ENCODE assay signal across 18 cellular contexts in genomic region chr15:86615816-86616215, GRCh38.
"Had no signal": no experiment of that assay in that cellular context is flagged by ENCODE, and none has a peak within 500 bp of the region (broad histone marks: within the 10 kb centered on the region; RNA-seq: fewer than 3 reads in every experiment).

No MANE protein-coding gene starts in this region.

- ATAC-seq: body of pancreas; gastrocnemius medialis; heart right ventricle; left lobe of liver; psoas muscle; right lobe of liver; stimulated activated naive B cell treated with anti-CD40 and anti-IgM and Interleukin-4, amounts not matched to agents 10 μg/mL and 1 μg/mL and 100 μg/mL, for 72 hours had no signal

- H3K36me3 Mint-ChIP-seq: stimulated activated naive B cell treated with anti-CD40 and anti-IgM and Interleukin-4, amounts not matched to agents 10 μg/mL and 1 μg/mL and 100 μg/mL, for 72 hours had no signal

- H3K4me1 ChIP-seq: body of pancreas, heart right ventricle, right lobe of liver had no signal

- H3K9me3 ChIP-seq: body of pancreas, gastrocnemius medialis, heart right ventricle, psoas muscle, right lobe of liver, spleen had no signal

- H3K27ac ChIP-seq: body of pancreas, epithelial cell of prostate, gastrocnemius medialis, heart right ventricle, psoas muscle, right lobe of liver, SK-N-MC had no signal

- DNase-seq: activated CD4-positive, alpha-beta memory T cell treated with anti-CD3 and anti-CD28 coated beads, Interleukin-2, amount 10 ng/mL, durations not matched to agents 7 days and 5 days; activated gamma-delta T cell treated with Interleukin-2 at 50 U/mL for 16 hours; amniotic stem cell; body of pancreas; effector memory CD4-positive, alpha-beta T cell; gastrocnemius medialis; heart right ventricle; islet precursor cell; mammary epithelial cell; psoas muscle; right lobe of liver; spleen; stimulated activated CD4-positive, alpha-beta T cell treated with anti-CD3 and anti-CD28 coated beads, Interleukin-1b, Interleukin-23, amount 100 ng/mL, for 48 hours; stimulated activated naive B cell treated with anti-CD40 and anti-IgM and Interleukin-4, amounts not matched to agents 10 μg/mL and 1 μg/mL and 100 μg/mL, for 72 hours; trophoblast cell had no signal

- H3K4me1 Mint-ChIP-seq: stimulated activated naive B cell treated with anti-CD40 and anti-IgM and Interleukin-4, amounts not matched to agents 10 μg/mL and 1 μg/mL and 100 μg/mL, for 72 hours had no signal

- H3K27me3 ChIP-seq: body of pancreas, gastrocnemius medialis, heart right ventricle, right lobe of liver, spleen had no signal

- H3K9me3 Mint-ChIP-seq: activated CD4-positive, alpha-beta memory T cell treated with anti-CD3 and anti-CD28 coated beads, Interleukin-2, amount 10 ng/mL, durations not matched to agents 7 days and 5 days; stimulated activated naive B cell treated with anti-CD40 and anti-IgM and Interleukin-4, amounts not matched to agents 10 μg/mL and 1 μg/mL and 100 μg/mL, for 72 hours had no signal

- H3K4me3 ChIP-seq: body of pancreas, gastrocnemius medialis, heart right ventricle, psoas muscle, right lobe of liver, SK-N-MC, spleen had no signal

- H3K36me3 ChIP-seq: gastrocnemius medialis, heart right ventricle, right lobe of liver, spleen had no signal

- H3K4me3 Mint-ChIP-seq: activated CD4-positive, alpha-beta memory T cell treated with anti-CD3 and anti-CD28 coated beads, Interleukin-2, amount 10 ng/mL, durations not matched to agents 7 days and 5 days; stimulated activated naive B cell treated with anti-CD40 and anti-IgM and Interleukin-4, amounts not matched to agents 10 μg/mL and 1 μg/mL and 100 μg/mL, for 72 hours had no signal

- H3K27ac Mint-ChIP-seq: activated CD4-positive, alpha-beta memory T cell treated with anti-CD3 and anti-CD28 coated beads, Interleukin-2, amount 10 ng/mL, durations not matched to agents 7 days and 5 days; stimulated activated naive B cell treated with anti-CD40 and anti-IgM and Interleukin-4, amounts not matched to agents 10 μg/mL and 1 μg/mL and 100 μg/mL, for 72 hours had no signal
